ENCODE assay signal across 9 cellular contexts in genomic region chr13:112024577-112024976, GRCh38. TPM values are rescaled to one million over a fixed set of nuclear protein-coding genes. Genes with fewer than 3 reads are reported as not detected.
"Had no signal": no experiment of that assay in that cellular context is flagged by ENCODE, and none has a peak within 500 bp of the region (broad histone marks: within the 10 kb centered on the region; RNA-seq: fewer than 3 reads in every experiment).

No MANE protein-coding gene starts in this region.

- H3K27ac Mint-ChIP-seq: GM23338, H9, HFFc6 had no signal

- H3K9me3 ChIP-seq: HAP-1 had no signal

- H3K36me3 ChIP-seq: HAP-1 had no signal

- H3K4me1 Mint-ChIP-seq: GM23338, H9 had no signal

- H3K27ac ChIP-seq: GM23248 had no signal

- H3K4me3 Mint-ChIP-seq: GM23338, H9, HFFc6 had no signal

- H3K4me3 ChIP-seq: GM23248, GM23338, HAP-1 had no signal

- DNase-seq: GM23248, GOT3, H9, HCEC 1CT, HFFc6 had no signal

- H3K4me1 ChIP-seq: HAP-1 had no signal

- ATAC-seq: GM23338, HCT116 had no signal

RNA-seq across cellular contexts. Expression of gene SOX1, which starts 42.4 kb away (rescaled TPM):
- total RNA-seq: GM23248, H4, HFFc6 had no signal
- polyA plus RNA-seq: GM23248 had no signal
